22 cellular contexts compared by ENCODE assay signal in the genomic region with DNA sequence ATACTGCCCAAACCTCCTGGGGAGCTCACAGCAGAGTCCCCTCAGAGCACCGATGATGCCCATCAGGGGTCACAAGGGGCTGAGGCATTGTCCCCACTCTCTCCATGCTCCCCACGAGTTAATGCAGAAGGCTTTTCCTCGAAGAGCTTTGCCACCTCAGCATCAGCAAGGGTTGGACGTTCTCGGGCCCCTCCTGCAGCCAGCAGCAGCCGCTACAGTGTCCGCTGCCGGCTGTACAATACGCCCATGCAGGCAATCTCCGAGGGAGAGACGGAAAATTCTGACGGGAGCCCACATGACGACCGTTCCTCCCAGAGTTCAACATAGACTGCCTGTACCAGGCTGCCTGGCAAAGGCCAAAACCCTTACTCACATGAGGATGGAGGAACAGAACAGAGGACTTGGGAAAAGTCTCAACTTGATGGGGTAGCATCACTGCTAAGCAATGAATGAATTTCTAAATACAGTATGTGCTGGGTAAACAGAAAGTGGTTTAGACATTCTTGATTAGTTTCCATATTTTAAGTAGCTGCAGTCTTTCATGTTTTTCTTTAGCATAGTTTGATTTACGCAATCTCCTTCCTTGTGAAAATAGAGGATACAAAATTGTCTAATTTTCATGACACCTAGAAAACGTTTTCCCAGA. TPM values are rescaled to one million over a fixed set of nuclear protein-coding genes. Genes with fewer than 3 reads are reported as not detected.
DNase-seq lines count a peak whose midpoint lies in the region; ATAC-seq, FAIRE-seq and TF ChIP-seq lines count a peak whose summit lies in the region.
"Had no signal": no experiment of that assay in that cellular context is flagged by ENCODE, and none has a peak within 500 bp of the region (broad histone marks: within the 10 kb centered on the region; RNA-seq: fewer than 3 reads in every experiment).

No MANE protein-coding gene starts in this region.

- WGBS in HepG2 (ENCODE audit: low lambda C conversion rate): 55% methylated on average over 2 of the region's 16 CpGs
- 69% methylated on average over 8 of the region's 16 CpGs for WGBS in right lobe of liver (ENCODE audit: insufficient coverage, low coverage, low lambda C conversion rate, missing lambda C conversion rate)

- no peaks in the 10 kb centered on the region for H3K9me3 Mint-ChIP-seq in astrocyte (ENCODE audit: unreplicated experiment)

- H3K9me3 ChIP-seq in HepG2 (ENCODE audit: low read length) (no peaks in the 10 kb centered on the region), right lobe of liver (no peaks in the 10 kb centered on the region), astrocyte (ENCODE audit: insufficient read depth, low read depth, low read length) (no peaks in the 10 kb centered on the region)

- TF ChIP-seq CTCF in HepG2 (CRISPR knock-in tag; IDR thresholded peaks at IDR 0.05) (no peak), right lobe of liver (IDR thresholded peaks at IDR 0.05) (no peak), astrocyte (IDR thresholded peaks at IDR 0.05; ENCODE audit: insufficient read depth, low read depth, low read length) (no peak)

- no peak for DNase-seq in HepG2 (ENCODE audit: low spot score)
- DNase-seq in right lobe of liver: no peak
- DNase-seq in astrocyte (ENCODE audit: low read depth): no peak
- DNase-seq in fibroblast of peridontal ligament (ENCODE audit: extremely low read depth): peak; percentile 79
- DNase-seq in stromal cell of bone marrow (ENCODE audit: low read depth): peak; percentile 25
- no peak for DNase-seq in activated T-cell treated with anti-CD3 and anti-CD28 coated beads, Interleukin-2, amount 50 U/mL, for 1 hour
- DNase-seq in SKM-1 treated with dmso at 0.1 percent for 144 hours (lab: John Stamatoyannopoulos, UW; ENCODE audit: unreplicated experiment): no peak
- DNase-seq: AML-193; DMS 273 treated with DMSO at 0.1 percent for 48 hours; GF-D8; MV-4-11; NCI-H1417 treated with DMSO at 0.1 percent for 48 hours; NCI-H1930; NCI-H446 treated with DMSO at 0.1 percent for 48 hours; NK-92 treated with Interleukin-12 subunit alpha and Interleukin-12 subunit beta, amount 100 ng/mL, for 24 hours; SHP77 treated with DMSO at 0.1 percent for 48 hours had no signal

- POLR2A ChIA-PET in HepG2 (lab: Yijun Ruan, JAX): interaction anchor here (2.4 kb wide), 1 partner anchor 26 kb away, joined by 5 read pairs; no protein-coding TSS in a partner anchor

- no peaks in the 10 kb centered on the region for H4K20me1 ChIP-seq in HepG2 (ENCODE audit: insufficient read depth, low read length)
- no peaks in the 10 kb centered on the region for H4K20me1 ChIP-seq in astrocyte (ENCODE audit: insufficient read depth, low read length)

- H3K9ac ChIP-seq in HepG2 (ENCODE audit: insufficient read depth, low read depth, low read length): no peak overlapping the region
- H3K9ac ChIP-seq in astrocyte (ENCODE audit: low read length): no peak overlapping the region

- H3K36me3 ChIP-seq in HepG2 (replicated peaks in 1 of 2; ENCODE audit: control insufficient read depth in 1 of 2, insufficient read depth in 2 of 2, low read length in 2 of 2): no peaks in the 10 kb centered on the region
- no peaks in the 10 kb centered on the region for H3K36me3 ChIP-seq in right lobe of liver
- H3K36me3 ChIP-seq in astrocyte (ENCODE audit: insufficient read depth, low read length): peaks cover 2% of the 10 kb centered on the region

- TF ChIP-seq POLR2A in HepG2 (IDR thresholded peaks at IDR 0.05; ENCODE audit: insufficient read depth in 1 of 2, low read depth in 2 of 2, low read length in 2 of 2): no peak
- TF ChIP-seq POLR2A in right lobe of liver (IDR thresholded peaks at IDR 0.05): no peak

- TF ChIP-seq RAD21 in HepG2 (CRISPR knock-in tag; IDR thresholded peaks at IDR 0.05): no peak

- no peak overlapping the region for H3K4me3 Mint-ChIP-seq in astrocyte (ENCODE audit: unreplicated experiment)
- H3K4me3 Mint-ChIP-seq: CD14-positive monocyte had no signal

- peaks cover 34% of the 10 kb centered on the region for H3K4me1 ChIP-seq in HepG2 (ENCODE audit: insufficient read depth, low read length)
- H3K4me1 ChIP-seq in right lobe of liver: peaks cover 0 to 6% (median 0%) of the 10 kb centered on the region in 4 donors
- no peaks in the 10 kb centered on the region for H3K4me1 ChIP-seq in astrocyte (ENCODE audit: insufficient read depth, low read length)

- H3K4me2 ChIP-seq in HepG2 (ENCODE audit: low read depth, low read length) (0 out of 2 replicates have a peak overlapping the region, but pooled peaks have one; percentile 23), astrocyte (ENCODE audit: low read length) (no peak overlapping the region)

- H2AFZ ChIP-seq in HepG2 (ENCODE audit: low read length): peak overlapping the region; percentile 27
- H2AFZ ChIP-seq in astrocyte (ENCODE audit: low read depth, low read length): no peak overlapping the region

- no TSS peak for BruUV-seq in HepG2 (replicated peaks; lab: Mats Ljungman, UMichigan)

- no peaks in the 10 kb centered on the region for H3K27me3 ChIP-seq in HepG2 (ENCODE audit: control insufficient read depth in 1 of 2, insufficient read depth in 2 of 2, low read length in 2 of 2)
- no peaks in the 10 kb centered on the region for H3K27me3 ChIP-seq in right lobe of liver
- H3K27me3 ChIP-seq in astrocyte (ENCODE audit: insufficient read depth, low read length): no peaks in the 10 kb centered on the region

- no peaks in the 10 kb centered on the region for H3K4me1 Mint-ChIP-seq in astrocyte (ENCODE audit: low read depth, unreplicated experiment)

- in situ Hi-C loops in HepG2 (cut with HindIII; ENCODE audit: extremely low pct_ligation_motif_present, low pct_unique_long_range_greater_than_20kb): no loop called here

- CTCF ChIA-PET in HepG2 (lab: Yijun Ruan, JAX; ENCODE audit: low intra/inter-chr PET ratio, low total read pairs): no interaction called here

- H3K4me3 ChIP-seq in HepG2 (replicated peaks in 1 of 3; ENCODE audit: insufficient read depth in 1 of 3, low read depth in 2 of 3, low read length in 3 of 3): no peak overlapping the region; a peak in 1 of 6 replicates
- H3K4me3 ChIP-seq in right lobe of liver: no peak overlapping the region
- no peak overlapping the region for H3K4me3 ChIP-seq in astrocyte (ENCODE audit: insufficient read depth, low read depth, low read length)
- H3K4me3 ChIP-seq: K562 had no signal

- H3K27ac ChIP-seq in HepG2 (ENCODE audit: extremely low read length, insufficient read depth, low read length) (no peak overlapping the region), right lobe of liver (no peak overlapping the region), astrocyte (ENCODE audit: low read depth, low read length) (no peak overlapping the region)
- H3K27ac ChIP-seq: 22Rv1 had no signal

- H3K36me3 Mint-ChIP-seq in astrocyte (ENCODE audit: low read depth, unreplicated experiment): peaks cover 3% of the 10 kb centered on the region

- H3K79me2 ChIP-seq in HepG2 (ENCODE audit: insufficient read depth, low read length) (no peaks in the 10 kb centered on the region), astrocyte (ENCODE audit: insufficient read depth, low read length) (no peaks in the 10 kb centered on the region)

- no peak overlapping the region for H3K27ac Mint-ChIP-seq in astrocyte (ENCODE audit: unreplicated experiment)
- H3K27ac Mint-ChIP-seq: CD14-positive monocyte had no signal

- FAIRE-seq in HepG2 (lab: Jason Lieb, UNC) (peak; percentile 37), astrocyte (lab: Jason Lieb, UNC) (peak; percentile 92)
- FAIRE-seq: GM12892, K562 had no signal

- TF ChIP-seq EP300 in HepG2 (IDR thresholded peaks at IDR 0.05; ENCODE audit: low read depth in 2 of 2, low read length in 2 of 2) (no peak), HepG2 (CRISPR knock-in tag; IDR thresholded peaks at IDR 0.05; ENCODE audit: borderline replicate concordance) (no peak)

- intact Hi-C loops in HepG2 (cut with micrococcal nuclease; ENCODE audit: unreplicated experiment) (no loop called here), right lobe of liver (cut with DNase I) (no loop called here)

- no peaks in the 10 kb centered on the region for H3K27me3 Mint-ChIP-seq in astrocyte (ENCODE audit: low read depth, unreplicated experiment)

- ATAC-seq in HepG2 (peak; percentile 15; the same call in 1 of the 3 replicates), right lobe of liver (no peak), HG02759 (IDR thresholded peaks at IDR 0.05; ENCODE audit: unreplicated experiment) (no peak)
- ATAC-seq: K562 had no signal

RNA-seq across cellular contexts. Expression of a gene that starts 5.0 kb away (rescaled TPM):
- total RNA-seq in HepG2 (2016; rRNA removed; fragmentation: Illumina TruSeq; extraction: Trizol) (24.2 and 29.0 TPM in 2 replicates), right lobe of liver (10 to 100 TPM in 5 of 6 experiments, 1 to 10 TPM in 1; 7.0 to 15.2 (median 13.8) TPM), astrocyte (4.2 and 5.1 TPM in 2 replicates)
- total RNA-seq in HepG2 (2016; cell fraction: cytosol; rRNA removed; fragmentation: Illumina TruSeq; extraction: Trizol; ENCODE audit: low read depth): 3.4 and 3.6 TPM in 2 replicates
- 25.6 and 30.1 TPM in 2 replicates for total RNA-seq in HepG2 (2016; cell fraction: insoluble cytoplasmic fraction; rRNA removed; fragmentation: Illumina TruSeq; extraction: Trizol)
- 15.1 and 16.1 TPM in 2 replicates for total RNA-seq in HepG2 (2016; cell fraction: membrane; rRNA removed; fragmentation: Illumina TruSeq; extraction: Trizol)
- total RNA-seq in HepG2 (2016; cell fraction: nucleus; rRNA removed; fragmentation: Illumina TruSeq; extraction: Trizol): 46.3 and 51.2 TPM in 2 replicates
- 98.2 and 129 TPM in 2 replicates for polyA plus RNA-seq in HepG2 (2011; rRNA removed)
- 52.1 and 54.9 TPM in 2 replicates for polyA plus RNA-seq in HepG2 (2011; cell fraction: cytosol; rRNA removed)
- polyA plus RNA-seq in HepG2 (2011; cell fraction: nucleus; rRNA removed): 132 and 134 TPM in 2 replicates
- polyA plus RNA-seq in HepG2 (2012): 50.7 and 55.4 TPM in 2 replicates
- 2.7 and 4.0 TPM in 2 replicates for polyA plus RNA-seq in HepG2 (2016; cell fraction: cytosol; fragmentation: Illumina TruSeq; extraction: Trizol; ENCODE audit: low read depth)
- 41.9 and 45.6 TPM in 2 replicates for polyA plus RNA-seq in HepG2 (2016; cell fraction: insoluble cytoplasmic fraction; fragmentation: Illumina TruSeq; extraction: Trizol; ENCODE audit: low read depth)
- polyA plus RNA-seq in HepG2 (2016; cell fraction: membrane; fragmentation: Illumina TruSeq; extraction: Trizol; ENCODE audit: low read depth): 14.3 and 15.0 TPM in 2 replicates
- polyA plus RNA-seq in HepG2 (2016; cell fraction: nucleus; fragmentation: Illumina TruSeq; extraction: Trizol; ENCODE audit: insufficient read depth, low read depth): 122 and 131 TPM in 2 replicates
- polyA minus RNA-seq in HepG2 (2011; rRNA and poly(A)+ RNA removed; ENCODE audit: low replicate concordance): 29.6 and 74.2 TPM in 2 replicates
- polyA minus RNA-seq in HepG2 (2011; cell fraction: cytosol; rRNA and poly(A)+ RNA removed): 26.4 and 26.5 TPM in 2 replicates
- 77.5 and 82.1 TPM in 2 replicates for polyA minus RNA-seq in HepG2 (2011; cell fraction: nucleus; rRNA and poly(A)+ RNA removed)
- total RNA-seq: OCI-LY7 had no signal

Comparison
In these comparisons a context has a peak if more than half of its experiments do, and no peak if none do; other contexts are left out.
1. DNase-seq: peak in fibroblast of peridontal ligament (single experiment) and stromal cell of bone marrow (single experiment); none in HepG2 (single experiment), right lobe of liver (0 of 3), astrocyte (single experiment), activated T-cell treated with anti-CD3 and anti-CD28 coated beads, Interleukin-2, amount 50 U/mL, for 1 hour (single experiment) and SKM-1 treated with dmso at 0.1 percent for 144 hours (single experiment).